In genomic region chr7:115491744-115492380, GRCh38 we compare ENCODE assay signal across 26 cellular contexts.
DNase-seq lines count a peak whose midpoint lies in the region; ATAC-seq, FAIRE-seq and TF ChIP-seq lines count a peak whose summit lies in the region.
"Had no signal": no experiment of that assay in that cellular context is flagged by ENCODE, and none has a peak within 500 bp of the region (broad histone marks: within the 10 kb centered on the region; RNA-seq: fewer than 3 reads in every experiment).

No MANE protein-coding gene starts in this region.

- FAIRE-seq in astrocyte (lab: Jason Lieb, UNC) = peak; percentile 41
- FAIRE-seq: GM19239, H54, HTR-8/SVneo, K562 had no signal

- H3K4me1 Mint-ChIP-seq in astrocyte (ENCODE audit: low read depth, unreplicated experiment) (peaks cover 4% of the 10 kb centered on the region), mesothelial cell of epicardium (peaks cover 41% of the 10 kb centered on the region)

- H3K36me3 Mint-ChIP-seq in astrocyte (ENCODE audit: low read depth, unreplicated experiment) = no peaks in the 10 kb centered on the region
- H3K36me3 Mint-ChIP-seq in mesothelial cell of epicardium = no peaks in the 10 kb centered on the region

- no peak overlapping the region for H3K27ac Mint-ChIP-seq in astrocyte (ENCODE audit: unreplicated experiment)
- peak overlapping the region; percentile 22 for H3K27ac Mint-ChIP-seq in mesothelial cell of epicardium
- H3K27ac Mint-ChIP-seq: HFFc6 had no signal

- no peaks in the 10 kb centered on the region for H3K36me3 ChIP-seq in astrocyte (ENCODE audit: insufficient read depth, low read length)

- no peak overlapping the region for H2AFZ ChIP-seq in astrocyte (ENCODE audit: low read depth, low read length)

- no peaks in the 10 kb centered on the region for H3K27me3 ChIP-seq in astrocyte (ENCODE audit: insufficient read depth, low read length)

- H3K4me3 ChIP-seq in astrocyte (ENCODE audit: insufficient read depth, low read depth, low read length) = no peak overlapping the region
- H3K4me3 ChIP-seq: K562 had no signal

- no peaks in the 10 kb centered on the region for H3K9me3 ChIP-seq in astrocyte (ENCODE audit: insufficient read depth, low read depth, low read length)
- H3K9me3 ChIP-seq: SK-N-SH had no signal

- H3K4me2 ChIP-seq in astrocyte (ENCODE audit: low read length) = no peak overlapping the region
- H3K4me2 ChIP-seq: SK-N-SH had no signal

- H3K27ac ChIP-seq in astrocyte (ENCODE audit: low read depth, low read length) = no peak overlapping the region
- H3K27ac ChIP-seq: 22Rv1 had no signal

- H4K20me1 ChIP-seq in astrocyte (ENCODE audit: insufficient read depth, low read length) = no peaks in the 10 kb centered on the region

- H3K9ac ChIP-seq in astrocyte (ENCODE audit: low read length) = no peak overlapping the region
- H3K9ac ChIP-seq: SK-N-SH had no signal

- H3K4me3 Mint-ChIP-seq in astrocyte (ENCODE audit: unreplicated experiment) (no peak overlapping the region), mesothelial cell of epicardium (no peak overlapping the region)
- H3K4me3 Mint-ChIP-seq: HFFc6 had no signal

- intact Hi-C loops in left cardiac atrium (cut with DNase I) = no loop called here

- no peaks in the 10 kb centered on the region for H3K79me2 ChIP-seq in astrocyte (ENCODE audit: insufficient read depth, low read length)

- ATAC-seq in left cardiac atrium = no peak
- ATAC-seq: K562 had no signal

- H3K27me3 Mint-ChIP-seq in astrocyte (ENCODE audit: low read depth, unreplicated experiment) (no peaks in the 10 kb centered on the region), mesothelial cell of epicardium (ENCODE audit: low read depth) (no peaks in the 10 kb centered on the region)

- no peak for TF ChIP-seq CTCF in astrocyte (IDR thresholded peaks at IDR 0.05; ENCODE audit: insufficient read depth, low read depth, low read length)
- no peak for TF ChIP-seq CTCF in mesothelial cell of epicardium (IDR thresholded peaks at IDR 0.05; ENCODE audit: unreplicated experiment)

- H3K4me1 ChIP-seq in astrocyte (ENCODE audit: insufficient read depth, low read length) = no peaks in the 10 kb centered on the region

- DNase-seq in NCI-H1092 treated with DMSO at 0.1 percent for 48 hours (lab: John Stamatoyannopoulos, UW) = peak; percentile 21
- no peak for DNase-seq in NCI-H1092 (lab: John Stamatoyannopoulos, UW)
- DNase-seq in NCI-H2081 treated with DMSO at 0.1 percent for 48 hours (lab: John Stamatoyannopoulos, UW) = peak; percentile 64
- DNase-seq in astrocyte (ENCODE audit: low read depth) = no peak
- no peak for DNase-seq in mesothelial cell of epicardium (ENCODE audit: low spot score in 2 of 2, unreplicated experiment in 2 of 2)
- no peak for DNase-seq in NCI-H2107 treated with DMSO at 0.1 percent for 48 hours (lab: John Stamatoyannopoulos, UW; ENCODE audit: unreplicated experiment)
- no peak for DNase-seq in left cardiac atrium
- DNase-seq in stimulated activated CD4-positive, alpha-beta T cell treated with anti-CD3 and anti-CD28 coated beads, Interleukin-1b, Interleukin-23, amount 100 ng/mL, for 48 hours = no peak
- DNase-seq: Calu3, HFFc6, Kasumi-1, MV-4-11, NCI-H1694 treated with DMSO at 0.1 percent for 48 hours, NCI-H2107, NCI-H446, NCI-H524 treated with DMSO at 0.1 percent for 48 hours, NCI-H82, OCI-M1, SIG-M5, SK-N-SH, SW 1271 had no signal

- H3K9me3 Mint-ChIP-seq in astrocyte (ENCODE audit: unreplicated experiment) = no peaks in the 10 kb centered on the region
- H3K9me3 Mint-ChIP-seq in mesothelial cell of epicardium = no peaks in the 10 kb centered on the region
- H3K9me3 Mint-ChIP-seq: HFFc6 had no signal

Comparison
In these comparisons a context has a peak if more than half of its experiments do, and no peak if none do; other contexts are left out.
1. DNase-seq: peak in NCI-H1092 treated with DMSO at 0.1 percent for 48 hours (single experiment) and NCI-H2081 treated with DMSO at 0.1 percent for 48 hours (single experiment); none in NCI-H1092 (single experiment), astrocyte (single experiment), mesothelial cell of epicardium (0 of 2), NCI-H2107 treated with DMSO at 0.1 percent for 48 hours (single experiment), left cardiac atrium (single experiment) and stimulated activated CD4-positive, alpha-beta T cell treated with anti-CD3 and anti-CD28 coated beads, Interleukin-1b, Interleukin-23, amount 100 ng/mL, for 48 hours (single experiment).